ENCODE assay signal across 8 cellular contexts in genomic region chr19:40614595-40615411, GRCh38. TPM values are rescaled to one million over a fixed set of nuclear protein-coding genes. Genes with fewer than 3 reads are reported as not detected.
DNase-seq lines count a peak whose midpoint lies in the region; ATAC-seq and TF ChIP-seq lines count a peak whose summit lies in the region.

No MANE protein-coding gene starts in this region.

- peak overlapping the region; percentile 90 to 97 (median 94) for H3K4me3 Mint-ChIP-seq in naive thymus-derived CD4-positive, alpha-beta T cell

- H3K27me3 ChIP-seq in GM06990 (replicated peaks; ENCODE audit: control insufficient read depth, insufficient read depth, low read length) = no peaks in the 10 kb centered on the region
- H3K27me3 ChIP-seq in naive thymus-derived CD4-positive, alpha-beta T cell (ENCODE audit: control insufficient read depth in 2 of 2, insufficient read depth in 2 of 2, low read length in 2 of 2) = no peaks in the 10 kb centered on the region

- DNase-seq in GM06990 (ENCODE audit: extremely low read depth, insufficient read length) (peak; percentile 59), NCI-H510A (lab: John Stamatoyannopoulos, UW) (peak; percentile 50), epithelial cell of proximal tubule (ENCODE audit: low read depth) (no peak), SKM-1 (lab: John Stamatoyannopoulos, UW; ENCODE audit: unreplicated experiment) (no peak)
- peak; percentile 68 for DNase-seq in activated CD8-positive, alpha-beta memory T cell treated with anti-CD3 and anti-CD28 coated beads, Interleukin-2, amount 50 U/mL, for 1 hour (ENCODE audit: extremely low read depth)
- DNase-seq in naive thymus-derived CD4-positive, alpha-beta T cell = peak in 6 of 9 donors; percentile 52 to 92 (median 61)
- peak; percentile 21 to 85 (median 62) for DNase-seq in stimulated activated naive CD4-positive, alpha-beta T cell (lab: John Stamatoyannopoulos, UW)

- no peaks in the 10 kb centered on the region for H3K9me3 ChIP-seq in naive thymus-derived CD4-positive, alpha-beta T cell (ENCODE audit: control insufficient read depth in 2 of 3, low read length in 3 of 3)

- peaks cover 26 to 50% (median 39%) of the 10 kb centered on the region in 7 donors for H3K4me1 Mint-ChIP-seq in naive thymus-derived CD4-positive, alpha-beta T cell

- no peaks in the 10 kb centered on the region for H3K36me3 ChIP-seq in GM06990 (ENCODE audit: control insufficient read depth, insufficient read depth, low read length)
- peaks cover 0 to 12% (median 5%) of the 10 kb centered on the region in 3 experiments for H3K36me3 ChIP-seq in naive thymus-derived CD4-positive, alpha-beta T cell (ENCODE audit: control insufficient read depth in 2 of 3, insufficient read depth in 3 of 3, low read length in 3 of 3)

- H3K4me3 ChIP-seq in GM06990 (replicated peaks; ENCODE audit: low read depth, low read length) (peak overlapping the region; percentile 77), epithelial cell of proximal tubule (ENCODE audit: low read depth, low read length) (peak overlapping the region; percentile 34)
- H3K4me3 ChIP-seq in naive thymus-derived CD4-positive, alpha-beta T cell (ENCODE audit: low read length) = peak overlapping the region; percentile 96

- intact Hi-C loops in naive thymus-derived CD4-positive, alpha-beta T cell (cut with micrococcal nuclease) = loop anchor here (1.0 to 5.0 kb wide), 9 partner anchors 16 to 737 kb away; partner anchors contain the start of genes BLVRB (in 1 of the 2), EGLN2 (in 1 of the 2), MIA (in 1 of the 2) and RAB4B (in 1 of the 2)

- H3K27ac Mint-ChIP-seq in naive thymus-derived CD4-positive, alpha-beta T cell = peak overlapping the region; percentile 77 to 96 (median 93)

- POLR2A ChIA-PET in naive thymus-derived CD4-positive, alpha-beta T cell (lab: Charles Lee) = interaction anchor here (1.3 to 4.3 kb wide), 3 partner anchors 11 to 44 kb away, joined by 3 to 34 read pairs (median 7); partner anchors contain the start of gene LTBP4

- H3K27me3 Mint-ChIP-seq in naive thymus-derived CD4-positive, alpha-beta T cell = no peaks in the 10 kb centered on the region

- H3K27ac ChIP-seq in naive thymus-derived CD4-positive, alpha-beta T cell (ENCODE audit: low read depth, low read length) = peak overlapping the region; percentile 78

- peaks cover 20 to 27% of the 10 kb centered on the region in 2 donors for H3K4me1 ChIP-seq in naive thymus-derived CD4-positive, alpha-beta T cell (ENCODE audit: control insufficient read depth in 2 of 2, insufficient read depth in 2 of 2, low read length in 2 of 2)

- peaks cover 0 to 2% (median 0%) of the 10 kb centered on the region in 11 donors for H3K9me3 Mint-ChIP-seq in naive thymus-derived CD4-positive, alpha-beta T cell

- CTCF ChIA-PET in naive thymus-derived CD4-positive, alpha-beta T cell (lab: Charles Lee) = interaction anchor here (2.7 to 2.8 kb wide), 2 partner anchors 11 to 19 kb away, joined by 10 to 14 read pairs; no protein-coding TSS in a partner anchor

- H3K36me3 Mint-ChIP-seq in naive thymus-derived CD4-positive, alpha-beta T cell = peaks cover 3 to 12% (median 5%) of the 10 kb centered on the region in 5 donors

- no peak for ATAC-seq in naive thymus-derived CD4-positive, alpha-beta T cell
- no peak for ATAC-seq in GM19023 (IDR thresholded peaks at IDR 0.05; ENCODE audit: unreplicated experiment)

- TF ChIP-seq CTCF in GM06990 (IDR thresholded peaks at IDR 0.05; ENCODE audit: insufficient read depth, low read length, poor library complexity, severe bottlenecking) = no peak
- TF ChIP-seq CTCF in epithelial cell of proximal tubule (conservative IDR thresholded peaks at IDR 0.05; ENCODE audit: low read depth, low read length) = no peak

RNA-seq across cellular contexts. Expression of gene LTBP4, which starts 13.6 kb away (rescaled TPM):
- 24.4 and 149 TPM in 2 replicates for total RNA-seq in epithelial cell of proximal tubule
- 100 to 1,000 TPM in 4 of 5 experiments, 10 to 100 TPM in 1; 62.4 to 116 (median 111) TPM for total RNA-seq in naive thymus-derived CD4-positive, alpha-beta T cell
- polyA plus RNA-seq in naive thymus-derived CD4-positive, alpha-beta T cell = 10 to 100 TPM; 21.8 to 41.4 TPM

RNA-seq across cellular contexts. Expression of gene SHKBP1, which starts 38.1 kb away (rescaled TPM):
- total RNA-seq in epithelial cell of proximal tubule = 108 and 113 TPM in 2 replicates
- 100 to 1,000 TPM in 4 of 5 experiments, 10 to 100 TPM in 1; 98.4 to 218 (median 139) TPM for total RNA-seq in naive thymus-derived CD4-positive, alpha-beta T cell
- 100 to 1,000 TPM in 1 of 2 donors, 10 to 100 TPM in 1; 92.8 to 140 TPM for polyA plus RNA-seq in naive thymus-derived CD4-positive, alpha-beta T cell

Comparison
In these comparisons a context has a peak if more than half of its experiments do, and no peak if none do; other contexts are left out.
1. DNase-seq: peak in GM06990 (single experiment), NCI-H510A (single experiment), activated CD8-positive, alpha-beta memory T cell treated with anti-CD3 and anti-CD28 coated beads, Interleukin-2, amount 50 U/mL, for 1 hour (single experiment), naive thymus-derived CD4-positive, alpha-beta T cell (6 of 9) and stimulated activated naive CD4-positive, alpha-beta T cell (6 of 6); none in epithelial cell of proximal tubule (single experiment) and SKM-1 (single experiment).
2. H3K4me3 ChIP-seq: peak in every context shown above with its lines; median percentile 96 in naive thymus-derived CD4-positive, alpha-beta T cell; 77 in GM06990; 34 in epithelial cell of proximal tubule.